In the genomic region with DNA sequence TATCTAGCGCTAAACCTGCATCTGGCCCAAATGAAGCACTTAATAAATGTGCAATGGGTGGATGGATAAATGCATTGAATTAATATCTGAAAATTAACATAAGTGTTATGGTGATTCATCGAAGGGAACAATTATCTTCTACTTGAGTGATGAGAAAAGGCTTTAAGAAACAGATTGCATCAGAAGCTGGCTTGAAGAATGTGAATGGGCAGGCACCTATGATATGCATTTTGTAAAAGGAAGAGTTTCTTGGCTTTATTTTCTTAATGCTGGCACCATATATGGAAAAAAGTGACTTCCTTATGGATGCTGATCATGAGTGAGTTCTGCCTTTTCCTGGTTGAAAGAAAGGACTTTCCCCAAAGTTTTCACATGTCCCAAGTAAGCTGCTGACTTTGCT, we compare ENCODE assay signal across 22 cellular contexts.
DNase-seq lines count a peak whose midpoint lies in the region; ATAC-seq and TF ChIP-seq lines count a peak whose summit lies in the region.
"Had no signal": no experiment of that assay in that cellular context is flagged by ENCODE, and none has a peak within 500 bp of the region (broad histone marks: within the 10 kb centered on the region; RNA-seq: fewer than 3 reads in every experiment).

No MANE protein-coding gene starts in this region.

- peak overlapping the region; percentile 18; the same call in 1 of the 2 replicates for H3K27ac Mint-ChIP-seq in GM23338
- H3K27ac Mint-ChIP-seq: CD8-positive, alpha-beta T cell; HFFc6; IgD-negative memory B cell had no signal

- peaks cover 25% of the 10 kb centered on the region for H3K4me1 Mint-ChIP-seq in GM23338
- H3K4me1 Mint-ChIP-seq: IgD-negative memory B cell had no signal

- no peaks in the 10 kb centered on the region for H3F3A ChIP-seq in GM23338 (replicated peaks; ENCODE audit: low read depth)

- no peaks in the 10 kb centered on the region for H3K79me2 ChIP-seq in GM23338 (replicated peaks; ENCODE audit: insufficient read depth)

- DNase-seq in GM23338 (ENCODE audit: low spot score) (no peak), SK-N-MC (ENCODE audit: low read depth, low spot score) (no peak), epithelial cell of prostate (ENCODE audit: low read depth, low spot score) (no peak), iris pigment epithelial cell (ENCODE audit: low read depth) (peak; percentile 38), dedifferentiated amniotic fluid mesenchymal stem cell (ENCODE audit: extremely low spot score) (no peak), putamen (ENCODE audit: low spot score) (no peak)
- DNase-seq: CD8-positive, alpha-beta T cell; DMS153; GDM1; H7; MV-4-11; NCI-H1417; NCI-H1694 treated with DMSO at 0.1 percent for 48 hours; NCI-H2081 treated with DMSO at 0.1 percent for 48 hours; NCI-H2227 treated with DMSO at 0.1 percent for 48 hours; NCI-H510A treated with DMSO at 0.1 percent for 48 hours; NCI-H748 treated with DMSO at 0.1 percent for 48 hours had no signal

- no peak overlapping the region for H3K4me3 ChIP-seq in GM23338
- H3K4me3 ChIP-seq in SK-N-MC: peak overlapping the region; percentile 18; the same call in 1 of the 2 replicates
- H3K4me3 ChIP-seq: BLaER1 treated with 17β-estradiol and CSF1 and Interleukin-3, amounts not matched to agents 10 nM and 100 nM had no signal

- H3K4me3 Mint-ChIP-seq in GM23338: no peak overlapping the region
- H3K4me3 Mint-ChIP-seq: CD8-positive, alpha-beta T cell; IgD-negative memory B cell had no signal

- no peaks in the 10 kb centered on the region for H3K9me3 ChIP-seq in SK-N-MC (ENCODE audit: low read depth, low read length)

- no peaks in the 10 kb centered on the region for H3K9me2 ChIP-seq in GM23338 (ENCODE audit: insufficient read depth)

- H2AFZ ChIP-seq in GM23338: no peak overlapping the region

- H3K36me3 Mint-ChIP-seq in GM23338 (ENCODE audit: low read depth): peaks cover 9% of the 10 kb centered on the region
- H3K36me3 Mint-ChIP-seq: CD8-positive, alpha-beta T cell; IgD-negative memory B cell had no signal

- no peaks in the 10 kb centered on the region for H3K27me3 ChIP-seq in GM23338 (ENCODE audit: insufficient read depth)
- H3K27me3 ChIP-seq: BLaER1 treated with 17β-estradiol and CSF1 and Interleukin-3, amounts not matched to agents 10 nM and 100 nM had no signal

- peaks cover 3% of the 10 kb centered on the region; the same call in 2 of the 3 replicates for H3K9me3 Mint-ChIP-seq in GM23338
- H3K9me3 Mint-ChIP-seq: HFFc6 had no signal

- H3K27ac ChIP-seq in GM23338 (ENCODE audit: low read depth) (no peak overlapping the region), SK-N-MC (peak overlapping the region; percentile 88), epithelial cell of prostate (peak overlapping the region; percentile 69)
- H3K27ac ChIP-seq: BLaER1 treated with 17β-estradiol and CSF1 and Interleukin-3, amounts not matched to agents 10 nM and 100 nM had no signal

- H3K36me3 ChIP-seq in GM23338 (ENCODE audit: insufficient read depth) (no peaks in the 10 kb centered on the region), SK-N-MC (ENCODE audit: insufficient read depth, low read length) (peaks cover 7% of the 10 kb centered on the region; the same call in 1 of the 2 replicates)
- H3K36me3 ChIP-seq: BLaER1 treated with 17β-estradiol and CSF1 and Interleukin-3, amounts not matched to agents 10 nM and 100 nM had no signal

- no peak for ATAC-seq in GM23338
- no peak for ATAC-seq in GM21390 (IDR thresholded peaks at IDR 0.05; ENCODE audit: unreplicated experiment)
- ATAC-seq: CD8-positive, alpha-beta T cell; Panc1 had no signal

- H3K27me3 Mint-ChIP-seq in GM23338 (ENCODE audit: insufficient read depth, low read depth, poor library complexity): no peaks in the 10 kb centered on the region

- H4K20me1 ChIP-seq in GM23338 (replicated peaks; ENCODE audit: insufficient read depth): no peaks in the 10 kb centered on the region
- H4K20me1 ChIP-seq: BLaER1 treated with 17β-estradiol and CSF1 and Interleukin-3, amounts not matched to agents 10 nM and 100 nM had no signal

- peaks cover 11% of the 10 kb centered on the region; the same call in 1 of the 2 replicates for H3K4me1 ChIP-seq in GM23338 (ENCODE audit: insufficient read depth)

- H3K9ac ChIP-seq in SK-N-MC (ENCODE audit: insufficient read length): peak overlapping the region; percentile 27
- H3K9ac ChIP-seq: BLaER1 treated with 17β-estradiol and CSF1 and Interleukin-3, amounts not matched to agents 10 nM and 100 nM had no signal

- TF ChIP-seq CTCF in GM23338 (conservative IDR thresholded peaks at IDR 0.05; ENCODE audit: low read depth in 2 of 2): no peak

- no peak overlapping the region for H3K4me2 ChIP-seq in GM23338

TF ChIP-seq in GM23338, 12 proteins besides CTCF, POLR2A, EP300 and RAD21:
- TF ChIP-seq, protein P1, sequence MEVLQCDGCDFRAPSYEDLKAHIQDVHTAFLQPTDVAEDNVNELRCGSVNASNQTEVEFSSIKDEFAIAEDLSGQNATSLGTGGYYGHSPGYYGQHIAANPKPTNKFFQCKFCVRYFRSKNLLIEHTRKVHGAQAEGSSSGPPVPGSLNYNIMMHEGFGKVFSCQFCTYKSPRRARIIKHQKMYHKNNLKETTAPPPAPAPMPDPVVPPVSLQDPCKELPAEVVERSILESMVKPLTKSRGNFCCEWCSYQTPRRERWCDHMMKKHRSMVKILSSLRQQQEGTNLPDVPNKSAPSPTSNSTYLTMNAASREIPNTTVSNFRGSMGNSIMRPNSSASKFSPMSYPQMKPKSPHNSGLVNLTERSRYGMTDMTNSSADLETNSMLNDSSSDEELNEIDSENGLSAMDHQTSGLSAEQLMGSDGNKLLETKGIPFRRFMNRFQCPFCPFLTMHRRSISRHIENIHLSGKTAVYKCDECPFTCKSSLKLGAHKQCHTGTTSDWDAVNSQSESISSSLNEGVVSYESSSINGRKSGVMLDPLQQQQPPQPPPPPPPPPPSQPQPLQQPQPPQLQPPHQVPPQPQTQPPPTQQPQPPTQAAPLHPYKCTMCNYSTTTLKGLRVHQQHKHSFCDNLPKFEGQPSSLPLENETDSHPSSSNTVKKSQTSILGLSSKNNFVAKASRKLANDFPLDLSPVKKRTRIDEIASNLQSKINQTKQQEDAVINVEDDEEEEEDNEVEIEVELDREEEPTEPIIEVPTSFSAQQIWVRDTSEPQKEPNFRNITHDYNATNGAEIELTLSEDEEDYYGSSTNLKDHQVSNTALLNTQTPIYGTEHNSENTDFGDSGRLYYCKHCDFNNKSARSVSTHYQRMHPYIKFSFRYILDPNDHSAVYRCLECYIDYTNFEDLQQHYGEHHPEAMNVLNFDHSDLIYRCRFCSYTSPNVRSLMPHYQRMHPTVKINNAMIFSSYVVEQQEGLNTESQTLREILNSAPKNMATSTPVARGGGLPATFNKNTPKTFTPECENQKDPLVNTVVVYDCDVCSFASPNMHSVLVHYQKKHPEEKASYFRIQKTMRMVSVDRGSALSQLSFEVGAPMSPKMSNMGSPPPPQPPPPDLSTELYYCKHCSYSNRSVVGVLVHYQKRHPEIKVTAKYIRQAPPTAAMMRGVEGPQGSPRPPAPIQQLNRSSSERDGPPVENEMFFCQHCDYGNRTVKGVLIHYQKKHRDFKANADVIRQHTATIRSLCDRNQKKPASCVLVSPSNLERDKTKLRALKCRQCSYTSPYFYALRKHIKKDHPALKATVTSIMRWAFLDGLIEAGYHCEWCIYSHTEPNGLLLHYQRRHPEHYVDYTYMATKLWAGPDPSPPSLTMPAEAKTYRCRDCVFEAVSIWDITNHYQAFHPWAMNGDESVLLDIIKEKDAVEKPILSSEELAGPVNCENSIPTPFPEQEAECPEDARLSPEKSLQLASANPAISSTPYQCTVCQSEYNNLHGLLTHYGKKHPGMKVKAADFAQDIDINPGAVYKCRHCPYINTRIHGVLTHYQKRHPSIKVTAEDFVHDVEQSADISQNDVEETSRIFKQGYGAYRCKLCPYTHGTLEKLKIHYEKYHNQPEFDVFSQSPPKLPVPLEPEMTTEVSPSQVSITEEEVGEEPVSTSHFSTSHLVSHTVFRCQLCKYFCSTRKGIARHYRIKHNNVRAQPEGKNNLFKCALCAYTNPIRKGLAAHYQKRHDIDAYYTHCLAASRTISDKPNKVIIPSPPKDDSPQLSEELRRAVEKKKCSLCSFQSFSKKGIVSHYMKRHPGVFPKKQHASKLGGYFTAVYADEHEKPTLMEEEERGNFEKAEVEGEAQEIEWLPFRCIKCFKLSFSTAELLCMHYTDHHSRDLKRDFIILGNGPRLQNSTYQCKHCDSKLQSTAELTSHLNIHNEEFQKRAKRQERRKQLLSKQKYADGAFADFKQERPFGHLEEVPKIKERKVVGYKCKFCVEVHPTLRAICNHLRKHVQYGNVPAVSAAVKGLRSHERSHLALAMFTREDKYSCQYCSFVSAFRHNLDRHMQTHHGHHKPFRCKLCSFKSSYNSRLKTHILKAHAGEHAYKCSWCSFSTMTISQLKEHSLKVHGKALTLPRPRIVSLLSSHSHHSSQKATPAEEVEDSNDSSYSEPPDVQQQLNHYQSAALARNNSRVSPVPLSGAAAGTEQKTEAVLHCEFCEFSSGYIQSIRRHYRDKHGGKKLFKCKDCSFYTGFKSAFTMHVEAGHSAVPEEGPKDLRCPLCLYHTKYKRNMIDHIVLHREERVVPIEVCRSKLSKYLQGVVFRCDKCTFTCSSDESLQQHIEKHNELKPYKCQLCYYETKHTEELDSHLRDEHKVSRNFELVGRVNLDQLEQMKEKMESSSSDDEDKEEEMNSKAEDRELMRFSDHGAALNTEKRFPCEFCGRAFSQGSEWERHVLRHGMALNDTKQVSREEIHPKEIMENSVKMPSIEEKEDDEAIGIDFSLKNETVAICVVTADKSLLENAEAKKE (CRISPR knock-in tag; IDR thresholded peaks at IDR 0.05): no peak
